ENCODE assay signal across 1 cellular context in genomic region chr9:71916834-71917534, GRCh38.
TF ChIP-seq lines count a peak whose summit lies in the region.

No MANE protein-coding gene starts in this region.

TF ChIP-seq in IMR-90, 13 proteins besides CTCF, POLR2A, EP300 and RAD21:
- no peak for TF ChIP-seq MAFK (IDR thresholded peaks at IDR 0.05; ENCODE audit: low read depth, low read length)
- no peak for TF ChIP-seq FOS (IDR thresholded peaks at IDR 0.05; ENCODE audit: low read depth, low read length)
- TF ChIP-seq CHD1 (IDR thresholded peaks at IDR 0.05; ENCODE audit: low read depth, low read length): no peak
- TF ChIP-seq ELK1 (IDR thresholded peaks at IDR 0.05; ENCODE audit: borderline replicate concordance, low read depth, low read length): no peak
- no peak for TF ChIP-seq BHLHE40 (IDR thresholded peaks at IDR 0.05; ENCODE audit: low read depth, low read length)
- TF ChIP-seq, protein P1, sequence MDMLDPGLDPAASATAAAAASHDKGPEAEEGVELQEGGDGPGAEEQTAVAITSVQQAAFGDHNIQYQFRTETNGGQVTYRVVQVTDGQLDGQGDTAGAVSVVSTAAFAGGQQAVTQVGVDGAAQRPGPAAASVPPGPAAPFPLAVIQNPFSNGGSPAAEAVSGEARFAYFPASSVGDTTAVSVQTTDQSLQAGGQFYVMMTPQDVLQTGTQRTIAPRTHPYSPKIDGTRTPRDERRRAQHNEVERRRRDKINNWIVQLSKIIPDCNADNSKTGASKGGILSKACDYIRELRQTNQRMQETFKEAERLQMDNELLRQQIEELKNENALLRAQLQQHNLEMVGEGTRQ (IDR thresholded peaks at IDR 0.05; ENCODE audit: low read depth, low read length): no peak
- no peak for TF ChIP-seq RCOR1 (IDR thresholded peaks at IDR 0.05; ENCODE audit: insufficient replicate concordance, low read length)
- no peak for TF ChIP-seq NFE2L2 (IDR thresholded peaks at IDR 0.05; ENCODE audit: low read depth, low read length)
- no peak for TF ChIP-seq RFX5 (IDR thresholded peaks at IDR 0.05; ENCODE audit: low read depth, low read length)
- TF ChIP-seq CEBPB (IDR thresholded peaks at IDR 0.05; ENCODE audit: low read depth, low read length): no peak
- TF ChIP-seq SMC3 (IDR thresholded peaks at IDR 0.05; ENCODE audit: low read depth, low read length): no peak
- no peak for TF ChIP-seq MXI1 (IDR thresholded peaks at IDR 0.05; ENCODE audit: borderline replicate concordance, low read depth, low read length)
- TF ChIP-seq MAZ (IDR thresholded peaks at IDR 0.05; ENCODE audit: borderline replicate concordance, low read depth, low read length): no peak
